1 cellular context compared by ENCODE assay signal in the genomic region with DNA sequence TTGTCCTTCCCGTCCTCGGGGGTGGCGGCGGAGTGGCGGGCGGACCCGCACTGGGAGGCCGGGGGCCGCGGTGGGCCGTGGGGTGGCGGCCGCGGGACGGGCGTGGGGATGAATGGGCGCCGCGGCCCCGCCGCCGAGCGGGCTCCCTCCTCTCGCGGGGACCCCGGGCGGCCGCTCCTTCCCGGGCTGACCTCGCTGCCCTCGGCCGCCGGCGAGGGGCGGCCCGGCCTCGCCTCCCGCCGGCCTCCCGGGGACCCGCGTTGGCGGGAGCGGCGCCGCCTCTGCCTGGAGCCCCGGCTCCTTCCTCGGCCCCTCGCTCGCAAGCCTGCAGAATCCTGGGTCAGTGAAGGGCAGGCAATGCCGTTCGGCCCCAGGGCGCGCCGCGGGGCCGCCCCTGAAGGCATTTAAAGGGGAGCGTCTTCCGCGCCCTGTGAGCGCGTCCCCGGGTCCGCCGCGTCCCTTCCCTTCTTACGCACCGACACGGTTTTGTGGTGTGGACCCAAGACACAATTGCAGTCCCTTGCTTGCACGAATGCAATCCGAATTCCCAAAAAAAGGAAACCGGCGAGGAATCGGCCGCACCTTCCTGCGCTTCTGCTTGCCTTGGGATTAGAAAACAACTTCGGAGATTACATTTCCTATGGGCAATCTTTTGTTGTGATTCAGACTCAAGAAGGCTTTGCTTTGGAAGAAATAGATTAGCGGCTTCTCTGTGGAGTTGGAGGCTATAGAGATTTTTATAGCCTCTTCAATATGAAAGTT.
TF ChIP-seq lines count a peak whose summit lies in the region.

No MANE protein-coding gene starts in this region.

TF ChIP-seq in K562, 482 proteins besides CTCF, POLR2A, EP300 and RAD21 (continues in another document):
- TF ChIP-seq, protein P1, sequence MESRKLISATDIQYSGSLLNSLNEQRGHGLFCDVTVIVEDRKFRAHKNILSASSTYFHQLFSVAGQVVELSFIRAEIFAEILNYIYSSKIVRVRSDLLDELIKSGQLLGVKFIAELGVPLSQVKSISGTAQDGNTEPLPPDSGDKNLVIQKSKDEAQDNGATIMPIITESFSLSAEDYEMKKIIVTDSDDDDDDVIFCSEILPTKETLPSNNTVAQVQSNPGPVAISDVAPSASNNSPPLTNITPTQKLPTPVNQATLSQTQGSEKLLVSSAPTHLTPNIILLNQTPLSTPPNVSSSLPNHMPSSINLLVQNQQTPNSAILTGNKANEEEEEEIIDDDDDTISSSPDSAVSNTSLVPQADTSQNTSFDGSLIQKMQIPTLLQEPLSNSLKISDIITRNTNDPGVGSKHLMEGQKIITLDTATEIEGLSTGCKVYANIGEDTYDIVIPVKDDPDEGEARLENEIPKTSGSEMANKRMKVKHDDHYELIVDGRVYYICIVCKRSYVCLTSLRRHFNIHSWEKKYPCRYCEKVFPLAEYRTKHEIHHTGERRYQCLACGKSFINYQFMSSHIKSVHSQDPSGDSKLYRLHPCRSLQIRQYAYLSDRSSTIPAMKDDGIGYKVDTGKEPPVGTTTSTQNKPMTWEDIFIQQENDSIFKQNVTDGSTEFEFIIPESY (CRISPR knock-in tag; IDR thresholded peaks at IDR 0.05) = 0 out of 2 replicates have a peak, but pooled peaks have one; percentile 15
- TF ChIP-seq GABPA (tag; conservative IDR thresholded peaks at IDR 0.05; ENCODE audit: low read depth) (no peak), CHD4 (IDR thresholded peaks at IDR 0.05; ENCODE audit: insufficient read depth, insufficient replicate concordance, low read depth, low read length, poor library complexity, severe bottlenecking) (no peak), KDM5B (IDR thresholded peaks at IDR 0.05; ENCODE audit: insufficient replicate concordance, low read depth, low read length) (peak; percentile 10), PHF8 (IDR thresholded peaks at IDR 0.05; ENCODE audit: borderline replicate concordance, low read length) (peak; percentile 7; the same call in 1 of the 2 replicates), RBM17 (IDR thresholded peaks at IDR 0.05; ENCODE audit: borderline replicate concordance, low read depth, low read length) (no peak), ZNF197 (CRISPR knock-in tag; IDR thresholded peaks at IDR 0.05; ENCODE audit: low read depth) (no peak), HMGN3 (IDR thresholded peaks at IDR 0.05; ENCODE audit: borderline replicate concordance, extremely low read depth, insufficient read length, low read depth, low read length) (peak; percentile 9), ZC3H8 (IDR thresholded peaks at IDR 0.05) (no peak), EZH2 (IDR thresholded peaks at IDR 0.05; ENCODE audit: borderline replicate concordance, low read depth, low read length) (peak; percentile 88), RBBP5 (IDR thresholded peaks at IDR 0.05; ENCODE audit: borderline replicate concordance, insufficient read depth, low read length, poor library complexity, severe bottlenecking) (peak; percentile 84), ZC3H11A (IDR thresholded peaks at IDR 0.05; ENCODE audit: low read depth, low read length) (no peak), ZNF507 (tag; conservative IDR thresholded peaks at IDR 0.05) (no peak), SMARCA4 (IDR thresholded peaks at IDR 0.05) (no peak; the same call in 1 of the 2 replicates), SAP30 (IDR thresholded peaks at IDR 0.05; ENCODE audit: borderline replicate concordance, insufficient read depth, low read depth, low read length, poor library complexity, severe bottlenecking) (peak; percentile 14), TSC22D4 (tag; IDR thresholded peaks at IDR 0.05) (no peak), PPARD (CRISPR knock-in tag; IDR thresholded peaks at IDR 0.05) (no peak), ZNF121 (CRISPR knock-in tag; conservative IDR thresholded peaks at IDR 0.05) (no peak), NR2C1 (IDR thresholded peaks at IDR 0.05) (no peak), NR2C1 (tag; IDR thresholded peaks at IDR 0.05) (no peak), BRD4 (IDR thresholded peaks at IDR 0.05) (no peak), ZNF253 (CRISPR knock-in tag; conservative IDR thresholded peaks at IDR 0.05) (no peak), ZBTB7A (IDR thresholded peaks at IDR 0.05; ENCODE audit: borderline replicate concordance, control insufficient read depth, low read depth, low read length) (peak; percentile 16; the same call in 1 of the 2 replicates), RB1 (IDR thresholded peaks at IDR 0.05; ENCODE audit: low read depth) (peak; percentile 69; the same call in 1 of the 2 replicates), CCNT2 (IDR thresholded peaks at IDR 0.05; ENCODE audit: borderline replicate concordance, extremely low read depth, insufficient read length, low read depth, low read length) (peak; percentile 21), MYBL2 (IDR thresholded peaks at IDR 0.05; ENCODE audit: low read depth) (no peak), MYBL2 (CRISPR knock-in tag; IDR thresholded peaks at IDR 0.05; ENCODE audit: borderline replicate concordance) (no peak), STAT5B (CRISPR knock-in tag; IDR thresholded peaks at IDR 0.05) (no peak), EHMT2 (IDR thresholded peaks at IDR 0.05) (no peak), SIN3B (IDR thresholded peaks at IDR 0.05; ENCODE audit: low read depth) (no peak; the same call in 1 of the 2 replicates), ADNP (tag; IDR thresholded peaks at IDR 0.05) (no peak), NR2C2 (CRISPR knock-in tag; IDR thresholded peaks at IDR 0.05) (no peak), NR2C2 (tag; IDR thresholded peaks at IDR 0.05) (no peak), RBM15 (IDR thresholded peaks at IDR 0.05; ENCODE audit: insufficient read depth, low read length) (no peak), SETDB1 (IDR thresholded peaks at IDR 0.05; ENCODE audit: low read length) (no peak), GATA2 (CRISPR knock-in tag; IDR thresholded peaks at IDR 0.05) (no peak), MCM3 (IDR thresholded peaks at IDR 0.05) (no peak), ERF (CRISPR knock-in tag; IDR thresholded peaks at IDR 0.05) (no peak)
- TF ChIP-seq, protein P2, sequence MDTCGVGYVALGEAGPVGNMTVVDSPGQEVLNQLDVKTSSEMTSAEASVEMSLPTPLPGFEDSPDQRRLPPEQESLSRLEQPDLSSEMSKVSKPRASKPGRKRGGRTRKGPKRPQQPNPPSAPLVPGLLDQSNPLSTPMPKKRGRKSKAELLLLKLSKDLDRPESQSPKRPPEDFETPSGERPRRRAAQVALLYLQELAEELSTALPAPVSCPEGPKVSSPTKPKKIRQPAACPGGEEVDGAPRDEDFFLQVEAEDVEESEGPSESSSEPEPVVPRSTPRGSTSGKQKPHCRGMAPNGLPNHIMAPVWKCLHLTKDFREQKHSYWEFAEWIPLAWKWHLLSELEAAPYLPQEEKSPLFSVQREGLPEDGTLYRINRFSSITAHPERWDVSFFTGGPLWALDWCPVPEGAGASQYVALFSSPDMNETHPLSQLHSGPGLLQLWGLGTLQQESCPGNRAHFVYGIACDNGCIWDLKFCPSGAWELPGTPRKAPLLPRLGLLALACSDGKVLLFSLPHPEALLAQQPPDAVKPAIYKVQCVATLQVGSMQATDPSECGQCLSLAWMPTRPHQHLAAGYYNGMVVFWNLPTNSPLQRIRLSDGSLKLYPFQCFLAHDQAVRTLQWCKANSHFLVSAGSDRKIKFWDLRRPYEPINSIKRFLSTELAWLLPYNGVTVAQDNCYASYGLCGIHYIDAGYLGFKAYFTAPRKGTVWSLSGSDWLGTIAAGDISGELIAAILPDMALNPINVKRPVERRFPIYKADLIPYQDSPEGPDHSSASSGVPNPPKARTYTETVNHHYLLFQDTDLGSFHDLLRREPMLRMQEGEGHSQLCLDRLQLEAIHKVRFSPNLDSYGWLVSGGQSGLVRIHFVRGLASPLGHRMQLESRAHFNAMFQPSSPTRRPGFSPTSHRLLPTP (IDR thresholded peaks at IDR 0.05; ENCODE audit: borderline replicate concordance, extremely low read depth, insufficient read length) = no peak
- TF ChIP-seq, protein P3, sequence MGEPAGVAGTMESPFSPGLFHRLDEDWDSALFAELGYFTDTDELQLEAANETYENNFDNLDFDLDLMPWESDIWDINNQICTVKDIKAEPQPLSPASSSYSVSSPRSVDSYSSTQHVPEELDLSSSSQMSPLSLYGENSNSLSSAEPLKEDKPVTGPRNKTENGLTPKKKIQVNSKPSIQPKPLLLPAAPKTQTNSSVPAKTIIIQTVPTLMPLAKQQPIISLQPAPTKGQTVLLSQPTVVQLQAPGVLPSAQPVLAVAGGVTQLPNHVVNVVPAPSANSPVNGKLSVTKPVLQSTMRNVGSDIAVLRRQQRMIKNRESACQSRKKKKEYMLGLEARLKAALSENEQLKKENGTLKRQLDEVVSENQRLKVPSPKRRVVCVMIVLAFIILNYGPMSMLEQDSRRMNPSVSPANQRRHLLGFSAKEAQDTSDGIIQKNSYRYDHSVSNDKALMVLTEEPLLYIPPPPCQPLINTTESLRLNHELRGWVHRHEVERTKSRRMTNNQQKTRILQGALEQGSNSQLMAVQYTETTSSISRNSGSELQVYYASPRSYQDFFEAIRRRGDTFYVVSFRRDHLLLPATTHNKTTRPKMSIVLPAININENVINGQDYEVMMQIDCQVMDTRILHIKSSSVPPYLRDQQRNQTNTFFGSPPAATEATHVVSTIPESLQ (CRISPR knock-in tag; IDR thresholded peaks at IDR 0.05) = no peak
- TF ChIP-seq, protein P4, sequence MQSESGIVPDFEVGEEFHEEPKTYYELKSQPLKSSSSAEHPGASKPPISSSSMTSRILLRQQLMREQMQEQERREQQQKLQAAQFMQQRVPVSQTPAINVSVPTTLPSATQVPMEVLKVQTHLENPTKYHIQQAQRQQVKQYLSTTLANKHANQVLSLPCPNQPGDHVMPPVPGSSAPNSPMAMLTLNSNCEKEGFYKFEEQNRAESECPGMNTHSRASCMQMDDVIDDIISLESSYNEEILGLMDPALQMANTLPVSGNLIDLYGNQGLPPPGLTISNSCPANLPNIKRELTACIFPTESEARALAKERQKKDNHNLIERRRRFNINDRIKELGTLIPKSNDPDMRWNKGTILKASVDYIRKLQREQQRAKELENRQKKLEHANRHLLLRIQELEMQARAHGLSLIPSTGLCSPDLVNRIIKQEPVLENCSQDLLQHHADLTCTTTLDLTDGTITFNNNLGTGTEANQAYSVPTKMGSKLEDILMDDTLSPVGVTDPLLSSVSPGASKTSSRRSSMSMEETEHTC (IDR thresholded peaks at IDR 0.05) = no peak
- TF ChIP-seq, protein P5, sequence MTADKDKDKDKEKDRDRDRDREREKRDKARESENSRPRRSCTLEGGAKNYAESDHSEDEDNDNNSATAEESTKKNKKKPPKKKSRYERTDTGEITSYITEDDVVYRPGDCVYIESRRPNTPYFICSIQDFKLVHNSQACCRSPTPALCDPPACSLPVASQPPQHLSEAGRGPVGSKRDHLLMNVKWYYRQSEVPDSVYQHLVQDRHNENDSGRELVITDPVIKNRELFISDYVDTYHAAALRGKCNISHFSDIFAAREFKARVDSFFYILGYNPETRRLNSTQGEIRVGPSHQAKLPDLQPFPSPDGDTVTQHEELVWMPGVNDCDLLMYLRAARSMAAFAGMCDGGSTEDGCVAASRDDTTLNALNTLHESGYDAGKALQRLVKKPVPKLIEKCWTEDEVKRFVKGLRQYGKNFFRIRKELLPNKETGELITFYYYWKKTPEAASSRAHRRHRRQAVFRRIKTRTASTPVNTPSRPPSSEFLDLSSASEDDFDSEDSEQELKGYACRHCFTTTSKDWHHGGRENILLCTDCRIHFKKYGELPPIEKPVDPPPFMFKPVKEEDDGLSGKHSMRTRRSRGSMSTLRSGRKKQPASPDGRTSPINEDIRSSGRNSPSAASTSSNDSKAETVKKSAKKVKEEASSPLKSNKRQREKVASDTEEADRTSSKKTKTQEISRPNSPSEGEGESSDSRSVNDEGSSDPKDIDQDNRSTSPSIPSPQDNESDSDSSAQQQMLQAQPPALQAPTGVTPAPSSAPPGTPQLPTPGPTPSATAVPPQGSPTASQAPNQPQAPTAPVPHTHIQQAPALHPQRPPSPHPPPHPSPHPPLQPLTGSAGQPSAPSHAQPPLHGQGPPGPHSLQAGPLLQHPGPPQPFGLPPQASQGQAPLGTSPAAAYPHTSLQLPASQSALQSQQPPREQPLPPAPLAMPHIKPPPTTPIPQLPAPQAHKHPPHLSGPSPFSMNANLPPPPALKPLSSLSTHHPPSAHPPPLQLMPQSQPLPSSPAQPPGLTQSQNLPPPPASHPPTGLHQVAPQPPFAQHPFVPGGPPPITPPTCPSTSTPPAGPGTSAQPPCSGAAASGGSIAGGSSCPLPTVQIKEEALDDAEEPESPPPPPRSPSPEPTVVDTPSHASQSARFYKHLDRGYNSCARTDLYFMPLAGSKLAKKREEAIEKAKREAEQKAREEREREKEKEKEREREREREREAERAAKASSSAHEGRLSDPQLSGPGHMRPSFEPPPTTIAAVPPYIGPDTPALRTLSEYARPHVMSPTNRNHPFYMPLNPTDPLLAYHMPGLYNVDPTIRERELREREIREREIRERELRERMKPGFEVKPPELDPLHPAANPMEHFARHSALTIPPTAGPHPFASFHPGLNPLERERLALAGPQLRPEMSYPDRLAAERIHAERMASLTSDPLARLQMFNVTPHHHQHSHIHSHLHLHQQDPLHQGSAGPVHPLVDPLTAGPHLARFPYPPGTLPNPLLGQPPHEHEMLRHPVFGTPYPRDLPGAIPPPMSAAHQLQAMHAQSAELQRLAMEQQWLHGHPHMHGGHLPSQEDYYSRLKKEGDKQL (CRISPR knock-in tag; IDR thresholded peaks at IDR 0.05; ENCODE audit: borderline replicate concordance) = no peak
- TF ChIP-seq, protein P6, sequence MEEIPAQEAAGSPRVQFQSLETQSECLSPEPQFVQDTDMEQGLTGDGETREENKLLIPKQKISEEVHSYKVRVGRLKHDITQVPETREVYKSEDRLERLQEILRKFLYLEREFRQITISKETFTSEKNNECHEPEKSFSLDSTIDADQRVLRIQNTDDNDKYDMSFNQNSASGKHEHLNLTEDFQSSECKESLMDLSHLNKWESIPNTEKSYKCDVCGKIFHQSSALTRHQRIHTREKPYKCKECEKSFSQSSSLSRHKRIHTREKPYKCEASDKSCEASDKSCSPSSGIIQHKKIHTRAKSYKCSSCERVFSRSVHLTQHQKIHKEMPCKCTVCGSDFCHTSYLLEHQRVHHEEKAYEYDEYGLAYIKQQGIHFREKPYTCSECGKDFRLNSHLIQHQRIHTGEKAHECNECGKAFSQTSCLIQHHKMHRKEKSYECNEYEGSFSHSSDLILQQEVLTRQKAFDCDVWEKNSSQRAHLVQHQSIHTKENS (CRISPR knock-in tag; IDR thresholded peaks at IDR 0.05) = no peak
- TF ChIP-seq, protein P7, sequence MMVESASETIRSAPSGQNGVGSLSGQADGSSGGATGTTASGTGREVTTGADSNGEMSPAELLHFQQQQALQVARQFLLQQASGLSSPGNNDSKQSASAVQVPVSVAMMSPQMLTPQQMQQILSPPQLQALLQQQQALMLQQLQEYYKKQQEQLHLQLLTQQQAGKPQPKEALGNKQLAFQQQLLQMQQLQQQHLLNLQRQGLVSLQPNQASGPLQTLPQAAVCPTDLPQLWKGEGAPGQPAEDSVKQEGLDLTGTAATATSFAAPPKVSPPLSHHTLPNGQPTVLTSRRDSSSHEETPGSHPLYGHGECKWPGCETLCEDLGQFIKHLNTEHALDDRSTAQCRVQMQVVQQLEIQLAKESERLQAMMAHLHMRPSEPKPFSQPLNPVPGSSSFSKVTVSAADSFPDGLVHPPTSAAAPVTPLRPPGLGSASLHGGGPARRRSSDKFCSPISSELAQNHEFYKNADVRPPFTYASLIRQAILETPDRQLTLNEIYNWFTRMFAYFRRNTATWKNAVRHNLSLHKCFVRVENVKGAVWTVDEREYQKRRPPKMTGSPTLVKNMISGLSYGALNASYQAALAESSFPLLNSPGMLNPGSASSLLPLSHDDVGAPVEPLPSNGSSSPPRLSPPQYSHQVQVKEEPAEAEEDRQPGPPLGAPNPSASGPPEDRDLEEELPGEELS (CRISPR knock-in tag; IDR thresholded peaks at IDR 0.05; ENCODE audit: borderline replicate concordance) = no peak
- TF ChIP-seq, protein P8, sequence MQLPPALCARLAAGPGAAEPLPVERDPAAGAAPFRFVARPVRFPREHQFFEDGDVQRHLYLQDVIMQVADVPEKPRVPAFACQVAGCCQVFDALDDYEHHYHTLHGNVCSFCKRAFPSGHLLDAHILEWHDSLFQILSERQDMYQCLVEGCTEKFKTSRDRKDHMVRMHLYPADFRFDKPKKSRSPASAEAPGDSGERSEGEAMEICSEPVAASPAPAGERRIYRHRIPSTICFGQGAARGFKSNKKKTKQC (CRISPR knock-in tag; IDR thresholded peaks at IDR 0.05) = no peak
